Comparison of ENCODE assay signal across 1 cellular context in the genomic region with DNA sequence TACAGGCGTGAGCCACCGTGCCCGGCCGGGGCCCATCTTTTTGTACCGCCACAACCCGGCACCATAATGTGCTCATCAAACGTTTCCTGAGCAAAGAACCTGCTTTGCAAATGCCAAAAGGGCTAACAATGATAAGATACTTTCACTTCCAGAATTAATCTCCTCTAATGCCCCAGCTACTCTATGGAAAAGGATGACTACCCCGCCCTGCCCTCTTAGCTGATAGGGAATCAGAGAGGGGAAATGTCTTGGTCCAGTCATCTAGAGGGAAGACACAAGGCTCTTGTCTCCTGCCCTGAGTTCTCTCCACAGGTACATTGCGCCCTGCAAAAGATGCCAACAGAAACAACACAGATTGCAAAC.
TF ChIP-seq lines count a peak whose summit lies in the region.

No MANE protein-coding gene starts in this region.

TF ChIP-seq in HepG2, 621 proteins besides CTCF, POLR2A, EP300 and RAD21:
- no peak for TF ChIP-seq SP140L (CRISPR knock-in tag; IDR thresholded peaks at IDR 0.05; ENCODE audit: borderline replicate concordance)
- TF ChIP-seq, protein P1, sequence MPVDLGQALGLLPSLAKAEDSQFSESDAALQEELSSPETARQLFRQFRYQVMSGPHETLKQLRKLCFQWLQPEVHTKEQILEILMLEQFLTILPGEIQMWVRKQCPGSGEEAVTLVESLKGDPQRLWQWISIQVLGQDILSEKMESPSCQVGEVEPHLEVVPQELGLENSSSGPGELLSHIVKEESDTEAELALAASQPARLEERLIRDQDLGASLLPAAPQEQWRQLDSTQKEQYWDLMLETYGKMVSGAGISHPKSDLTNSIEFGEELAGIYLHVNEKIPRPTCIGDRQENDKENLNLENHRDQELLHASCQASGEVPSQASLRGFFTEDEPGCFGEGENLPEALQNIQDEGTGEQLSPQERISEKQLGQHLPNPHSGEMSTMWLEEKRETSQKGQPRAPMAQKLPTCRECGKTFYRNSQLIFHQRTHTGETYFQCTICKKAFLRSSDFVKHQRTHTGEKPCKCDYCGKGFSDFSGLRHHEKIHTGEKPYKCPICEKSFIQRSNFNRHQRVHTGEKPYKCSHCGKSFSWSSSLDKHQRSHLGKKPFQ (CRISPR knock-in tag; IDR thresholded peaks at IDR 0.05; ENCODE audit: insufficient replicate concordance), result no peak
- TF ChIP-seq GABPA (IDR thresholded peaks at IDR 0.05; ENCODE audit: low read depth, low read length), result no peak
- TF ChIP-seq GABPA (CRISPR knock-in tag; IDR thresholded peaks at IDR 0.05; ENCODE audit: low read depth), result no peak
- no peak for TF ChIP-seq HCFC1 (IDR thresholded peaks at IDR 0.05; ENCODE audit: low read depth, low read length)
- TF ChIP-seq SIX4 (CRISPR knock-in tag; IDR thresholded peaks at IDR 0.05), result no peak
- no peak for TF ChIP-seq NPAS2 (CRISPR knock-in tag; IDR thresholded peaks at IDR 0.05; ENCODE audit: borderline replicate concordance)
- no peak for TF ChIP-seq NFKB2 (CRISPR knock-in tag; IDR thresholded peaks at IDR 0.05; ENCODE audit: borderline replicate concordance)
- TF ChIP-seq ZNF484 (CRISPR knock-in tag; IDR thresholded peaks at IDR 0.05; ENCODE audit: borderline replicate concordance, low read depth), result no peak
- no peak for TF ChIP-seq HIVEP1 (CRISPR knock-in tag; IDR thresholded peaks at IDR 0.05)
- TF ChIP-seq TAF1 (CRISPR knock-in tag; IDR thresholded peaks at IDR 0.05), result no peak
- TF ChIP-seq, protein P2, sequence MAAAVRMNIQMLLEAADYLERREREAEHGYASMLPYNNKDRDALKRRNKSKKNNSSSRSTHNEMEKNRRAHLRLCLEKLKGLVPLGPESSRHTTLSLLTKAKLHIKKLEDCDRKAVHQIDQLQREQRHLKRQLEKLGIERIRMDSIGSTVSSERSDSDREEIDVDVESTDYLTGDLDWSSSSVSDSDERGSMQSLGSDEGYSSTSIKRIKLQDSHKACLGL (CRISPR knock-in tag; IDR thresholded peaks at IDR 0.05), result no peak
- TF ChIP-seq ZBTB7B (CRISPR knock-in tag; IDR thresholded peaks at IDR 0.05), result no peak
- TF ChIP-seq ZBTB3 (CRISPR knock-in tag; IDR thresholded peaks at IDR 0.05; ENCODE audit: borderline replicate concordance, low read depth), result no peak
- no peak for TF ChIP-seq GTF3A (CRISPR knock-in tag; conservative IDR thresholded peaks at IDR 0.05)
- no peak for TF ChIP-seq ZNF75D (CRISPR knock-in tag; IDR thresholded peaks at IDR 0.05; ENCODE audit: borderline replicate concordance)
- no peak for TF ChIP-seq ZNF441 (CRISPR knock-in tag; IDR thresholded peaks at IDR 0.05; ENCODE audit: borderline replicate concordance)
- TF ChIP-seq SYNCRIP (IDR thresholded peaks at IDR 0.05; ENCODE audit: insufficient read depth, low read depth, low read length), result no peak
- TF ChIP-seq ZNF10 (CRISPR knock-in tag; IDR thresholded peaks at IDR 0.05; ENCODE audit: borderline replicate concordance, low read depth), result no peak
- TF ChIP-seq ZNF557 (CRISPR knock-in tag; IDR thresholded peaks at IDR 0.05), result no peak
- TF ChIP-seq SATB2 (CRISPR knock-in tag; IDR thresholded peaks at IDR 0.05), result no peak
